17 cellular contexts compared by ENCODE assay signal in genomic region chr19:23784274-23784673, GRCh38. TPM values are rescaled to one million over a fixed set of nuclear protein-coding genes. Genes with fewer than 3 reads are reported as not detected.
A peak's percentile ranks its signal among the peaks of the same experiment; 100 is the strongest.
DNase-seq lines count a peak whose midpoint lies in the region; ATAC-seq and TF ChIP-seq lines count a peak whose summit lies in the region.
"Had no signal": no experiment of that assay in that cellular context is flagged by ENCODE, and none has a peak within 500 bp of the region (broad histone marks: within the 10 kb centered on the region; RNA-seq: fewer than 3 reads in every experiment).

No MANE protein-coding gene starts in this region.

- no peak for DNase-seq in activated CD8-positive, alpha-beta memory T cell treated with anti-CD3 and anti-CD28 coated beads, Interleukin-2, amount 10 ng/mL, durations not matched to agents 7 days and 5 days
- no peak for DNase-seq in activated CD8-positive, alpha-beta memory T cell treated with anti-CD3 and anti-CD28 coated beads, Interleukin-2, amount 50 U/mL, for 48 hours
- DNase-seq in mucosa of descending colon (no peak), adrenal gland (no peak), left ventricle myocardium inferior (no peak)
- DNase-seq: BE2C; CD4-positive, alpha-beta memory T cell; DMS153; GF-D8; HCEC 1CT; HFFc6; IMR-90 had no signal

- H3K27me3 Mint-ChIP-seq in activated CD8-positive, alpha-beta memory T cell treated with anti-CD3 and anti-CD28 coated beads, Interleukin-2, amount 10 ng/mL, durations not matched to agents 7 days and 5 days = no peaks in the 10 kb centered on the region
- H3K27me3 Mint-ChIP-seq in activated T-helper 17 cell treated with anti-CD3 and anti-CD28 coated beads, Interleukin-2, amount 50 U/mL, for 72 hours = no peaks in the 10 kb centered on the region
- H3K27me3 Mint-ChIP-seq: CD4-positive, alpha-beta memory T cell had no signal

- no peak overlapping the region for H3K27ac Mint-ChIP-seq in activated CD8-positive, alpha-beta memory T cell treated with anti-CD3 and anti-CD28 coated beads, Interleukin-2, amount 10 ng/mL, durations not matched to agents 7 days and 5 days
- no peak overlapping the region for H3K27ac Mint-ChIP-seq in activated T-helper 17 cell treated with anti-CD3 and anti-CD28 coated beads, Interleukin-2, amount 50 U/mL, for 72 hours
- H3K27ac Mint-ChIP-seq: CD4-positive, alpha-beta memory T cell; HFFc6 had no signal

- TF ChIP-seq CTCF in mucosa of descending colon (IDR thresholded peaks at IDR 0.05) = no peak
- no peak for TF ChIP-seq CTCF in adrenal gland (IDR thresholded peaks at IDR 0.05)
- TF ChIP-seq CTCF in left ventricle myocardium inferior (IDR thresholded peaks at IDR 0.05; ENCODE audit: borderline replicate concordance) = no peak

- no peak overlapping the region for H3K4me3 Mint-ChIP-seq in activated CD8-positive, alpha-beta memory T cell treated with anti-CD3 and anti-CD28 coated beads, Interleukin-2, amount 10 ng/mL, durations not matched to agents 7 days and 5 days
- no peak overlapping the region for H3K4me3 Mint-ChIP-seq in activated T-helper 17 cell treated with anti-CD3 and anti-CD28 coated beads, Interleukin-2, amount 50 U/mL, for 72 hours
- H3K4me3 Mint-ChIP-seq: CD4-positive, alpha-beta memory T cell; HFFc6 had no signal

- peaks cover 81% of the 10 kb centered on the region for H3K36me3 Mint-ChIP-seq in activated CD8-positive, alpha-beta memory T cell treated with anti-CD3 and anti-CD28 coated beads, Interleukin-2, amount 10 ng/mL, durations not matched to agents 7 days and 5 days
- no peaks in the 10 kb centered on the region for H3K36me3 Mint-ChIP-seq in activated T-helper 17 cell treated with anti-CD3 and anti-CD28 coated beads, Interleukin-2, amount 50 U/mL, for 72 hours (ENCODE audit: low read depth)

- peak; percentile 6 for ATAC-seq in activated CD8-positive, alpha-beta memory T cell treated with anti-CD3 and anti-CD28 coated beads, Interleukin-2, amount 10 ng/mL, durations not matched to agents 7 days and 5 days
- ATAC-seq in HG03442 (IDR thresholded peaks at IDR 0.05; ENCODE audit: unreplicated experiment) (peak; percentile 36), mucosa of descending colon (peak; percentile 41), HG02798 (IDR thresholded peaks at IDR 0.05; ENCODE audit: poor library complexity, unreplicated experiment) (no peak)
- peak; percentile 59 for ATAC-seq in activated T-helper 17 cell treated with anti-CD3 and anti-CD28 coated beads, Interleukin-2, amount 50 U/mL, for 72 hours (replicated peaks)
- ATAC-seq: A549 had no signal

- CTCF ChIA-PET in activated CD8-positive, alpha-beta memory T cell treated with anti-CD3 and anti-CD28 coated beads, Interleukin-2, amount 10 ng/mL, durations not matched to agents 7 days and 5 days (lab: Charles Lee) = no interaction called here

- TF ChIP-seq POLR2A in adrenal gland (IDR thresholded peaks at IDR 0.05) = no peak

- peaks cover 22% of the 10 kb centered on the region for H3K9me3 Mint-ChIP-seq in activated CD8-positive, alpha-beta memory T cell treated with anti-CD3 and anti-CD28 coated beads, Interleukin-2, amount 10 ng/mL, durations not matched to agents 7 days and 5 days (ENCODE audit: low read depth)
- peaks cover 3% of the 10 kb centered on the region for H3K9me3 Mint-ChIP-seq in activated T-helper 17 cell treated with anti-CD3 and anti-CD28 coated beads, Interleukin-2, amount 50 U/mL, for 72 hours

- H3K36me3 ChIP-seq in mucosa of descending colon (ENCODE audit: low read depth) (no peaks in the 10 kb centered on the region), adrenal gland (replicated peaks in 1 of 2) (no peaks in the 10 kb centered on the region), left ventricle myocardium inferior (peaks cover 13% of the 10 kb centered on the region)
- H3K36me3 ChIP-seq: BE2C had no signal

- H3K4me1 Mint-ChIP-seq in activated CD8-positive, alpha-beta memory T cell treated with anti-CD3 and anti-CD28 coated beads, Interleukin-2, amount 10 ng/mL, durations not matched to agents 7 days and 5 days = peaks cover 11% of the 10 kb centered on the region
- H3K4me1 Mint-ChIP-seq in activated T-helper 17 cell treated with anti-CD3 and anti-CD28 coated beads, Interleukin-2, amount 50 U/mL, for 72 hours = peaks cover 5% of the 10 kb centered on the region

- 40 to 46% (median 44%) methylated on average over 2 of the region's 2 CpGs for WGBS in adrenal gland, 4 donors

- H3K4me3 ChIP-seq in mucosa of descending colon = no peak overlapping the region
- no peak overlapping the region for H3K4me3 ChIP-seq in adrenal gland
- no peak overlapping the region for H3K4me3 ChIP-seq in left ventricle myocardium inferior
- H3K4me3 ChIP-seq: A549 had no signal

- intact Hi-C loops in mucosa of descending colon (cut with DNase I, micrococcal nuclease) = no loop called here
- intact Hi-C loops in adrenal gland (cut with DNase I) = no loop called here
- intact Hi-C loops in left ventricle myocardium inferior (cut with micrococcal nuclease) = no loop called here

- H3K27me3 ChIP-seq in adrenal gland (no peaks in the 10 kb centered on the region), left ventricle myocardium inferior (ENCODE audit: low read depth) (no peaks in the 10 kb centered on the region)
- H3K27me3 ChIP-seq: BE2C had no signal

- H3K27ac ChIP-seq in adrenal gland (no peak overlapping the region), left ventricle myocardium inferior (replicated peaks) (no peak overlapping the region)
- H3K27ac ChIP-seq: A549, C4-2B had no signal

- no peaks in the 10 kb centered on the region for H3K4me1 ChIP-seq in mucosa of descending colon (ENCODE audit: low read depth)
- no peaks in the 10 kb centered on the region for H3K4me1 ChIP-seq in adrenal gland (replicated peaks in 1 of 2)
- H3K4me1 ChIP-seq in left ventricle myocardium inferior = no peaks in the 10 kb centered on the region
- H3K4me1 ChIP-seq: A549, BE2C had no signal

- H3K9me3 ChIP-seq in mucosa of descending colon = peaks cover 3% of the 10 kb centered on the region
- no peaks in the 10 kb centered on the region for H3K9me3 ChIP-seq in adrenal gland (replicated peaks in 1 of 3)
- no peaks in the 10 kb centered on the region for H3K9me3 ChIP-seq in left ventricle myocardium inferior (replicated peaks)
- H3K9me3 ChIP-seq: BE2C had no signal

RNA-seq across cellular contexts. Expression of gene ZNF681, which starts 25.6 kb away (rescaled TPM):
- total RNA-seq in activated CD8-positive, alpha-beta memory T cell treated with anti-CD3 and anti-CD28 coated beads, Interleukin-2, amount 10 ng/mL, durations not matched to agents 7 days and 5 days = 1 to 10 TPM; 3.8 to 4.9 TPM
- total RNA-seq in activated T-helper 17 cell treated with anti-CD3 and anti-CD28 coated beads, Interleukin-2, amount 50 U/mL, for 72 hours = 1 to 10 TPM; 2.3 to 3.1 TPM
- total RNA-seq in mucosa of descending colon (1 to 10 TPM; 2.1 to 5.4 (median 3.3) TPM), adrenal gland (1 to 10 TPM in 7 of 8 donors, under 1 TPM in 1; 0.96 to 2.9 (median 1.7) TPM), left ventricle myocardium inferior (0.25 TPM)
- 1 to 10 TPM in 1 of 3 donors, under 1 TPM in 2; 0.44 to 4.5 (median 0.72) TPM for polyA plus RNA-seq in adrenal gland
